Comparison of ENCODE assay signal across 21 cellular contexts in the genomic region with DNA sequence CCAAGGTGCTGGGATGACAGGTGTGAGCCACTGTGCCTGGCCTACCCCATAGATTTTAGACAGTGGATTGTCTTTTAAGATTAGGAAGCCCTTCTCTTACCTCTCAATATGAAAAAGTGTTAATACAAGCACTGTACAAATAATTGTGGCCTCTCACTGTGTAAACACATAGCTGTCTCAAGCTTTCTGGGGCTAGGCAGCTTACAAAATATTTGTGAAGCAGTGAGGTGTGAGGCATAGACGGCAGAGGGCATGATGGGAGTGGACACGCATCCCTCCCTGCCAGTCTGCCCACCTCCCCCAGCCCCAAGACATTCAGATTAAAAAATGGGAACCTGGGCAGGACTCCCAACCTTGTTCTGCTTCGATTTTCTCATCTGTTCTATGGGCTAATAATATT. TPM values are rescaled to one million over a fixed set of nuclear protein-coding genes. Genes with fewer than 3 reads are reported as not detected.
DNase-seq lines count a peak whose midpoint lies in the region; ATAC-seq, FAIRE-seq and TF ChIP-seq lines count a peak whose summit lies in the region.
"Had no signal": no experiment of that assay in that cellular context is flagged by ENCODE, and none has a peak within 500 bp of the region (broad histone marks: within the 10 kb centered on the region; RNA-seq: fewer than 3 reads in every experiment).

No MANE protein-coding gene starts in this region.

- no peak overlapping the region for H4K91ac ChIP-seq in trophoblast cell (ENCODE audit: low read depth, low read length)

- no peak for DNase-seq in adipocyte (ENCODE audit: low read depth)
- no peak for DNase-seq in left lung
- no peak for DNase-seq in activated naive CD4-positive, alpha-beta T cell treated with anti-CD3 and anti-CD28 coated beads, Interleukin-2, amount 10 ng/mL, durations not matched to agents 7 days and 5 days
- DNase-seq in NCI-H1105 treated with DMSO at 0.1 percent for 48 hours (lab: John Stamatoyannopoulos, UW) = no peak
- DNase-seq in GM19239 (ENCODE audit: insufficient read length, low spot score) = no peak
- DNase-seq in trophoblast cell = no peak
- DNase-seq: CD4-positive, alpha-beta T cell; COR-L47; DND-41; GOT3; HCEC 1CT; KG1; NCI-H1092; NCI-H1436 treated with DMSO at 0.1 percent for 48 hours; NCI-H1930; PC-9; RPMI8226; SHP77 had no signal

- H3K36me3 Mint-ChIP-seq in activated naive CD4-positive, alpha-beta T cell treated with anti-CD3 and anti-CD28 coated beads, Interleukin-2, amount 10 ng/mL, durations not matched to agents 7 days and 5 days = peaks cover 37% of the 10 kb centered on the region

- H3K4me1 ChIP-seq in adipocyte (ENCODE audit: control insufficient read depth, insufficient read depth, low read length) (peaks cover 33% of the 10 kb centered on the region), left lung (peaks cover 8 to 17% of the 10 kb centered on the region in 2 donors), rectal smooth muscle tissue (ENCODE audit: control insufficient read depth, insufficient read depth, low read length) (no peaks in the 10 kb centered on the region), trophoblast cell (ENCODE audit: control insufficient read depth in 1 of 2, insufficient read depth in 2 of 2, low read length in 2 of 2) (no peaks in the 10 kb centered on the region)
- H3K4me1 ChIP-seq: BLaER1 had no signal

- no peak overlapping the region for H2AFZ ChIP-seq in trophoblast cell (ENCODE audit: insufficient read depth, low read length, poor library complexity)
- H2AFZ ChIP-seq: PC-9 had no signal

- no peak overlapping the region for H3K4me3 Mint-ChIP-seq in activated naive CD4-positive, alpha-beta T cell treated with anti-CD3 and anti-CD28 coated beads, Interleukin-2, amount 10 ng/mL, durations not matched to agents 7 days and 5 days
- H3K4me3 Mint-ChIP-seq: CD4-positive, alpha-beta T cell had no signal

- H3K9ac ChIP-seq in adipocyte (ENCODE audit: low read length) = peak overlapping the region; percentile 49
- H3K9ac ChIP-seq in rectal smooth muscle tissue (ENCODE audit: low read length) = no peak overlapping the region
- no peak overlapping the region for H3K9ac ChIP-seq in trophoblast cell (ENCODE audit: low read length)
- H3K9ac ChIP-seq: BLaER1 had no signal

- no CpG with 5 or more reads among the region's 3 CpGs for WGBS in trophoblast cell (ENCODE audit: extremely low coverage, insufficient coverage, insufficient read length)

- H4K8ac ChIP-seq in trophoblast cell (ENCODE audit: low read depth, low read length) = no peak overlapping the region

- no peak overlapping the region for H2BK5ac ChIP-seq in trophoblast cell (ENCODE audit: low read depth, low read length, poor library complexity)

- H3K23ac ChIP-seq in trophoblast cell (ENCODE audit: low read length) = no peak overlapping the region

- FAIRE-seq in GM19239 (lab: Jason Lieb, UNC) = no peak
- FAIRE-seq: GM12891 had no signal

- intact Hi-C loops in left lung (cut with DNase I) = no loop called here

- H3K27ac ChIP-seq in left lung = no peak overlapping the region
- peak overlapping the region; percentile 22 for H3K27ac ChIP-seq in rectal smooth muscle tissue (ENCODE audit: low read depth, low read length)
- no peak overlapping the region for H3K27ac ChIP-seq in trophoblast cell (ENCODE audit: low read depth, low read length)
- H3K27ac ChIP-seq: BLaER1, PC-9 had no signal

- H3K27me3 ChIP-seq in adipocyte (replicated peaks; ENCODE audit: control insufficient read depth, insufficient read depth, low read length) (no peaks in the 10 kb centered on the region), left lung (no peaks in the 10 kb centered on the region), rectal smooth muscle tissue (ENCODE audit: control insufficient read depth, insufficient read depth, low read length) (no peaks in the 10 kb centered on the region), trophoblast cell (ENCODE audit: insufficient read depth, low read length) (no peaks in the 10 kb centered on the region)
- H3K27me3 ChIP-seq: BLaER1 had no signal

- no peak overlapping the region for H2BK12ac ChIP-seq in trophoblast cell (ENCODE audit: low read length)

- H3K27ac Mint-ChIP-seq in activated naive CD4-positive, alpha-beta T cell treated with anti-CD3 and anti-CD28 coated beads, Interleukin-2, amount 10 ng/mL, durations not matched to agents 7 days and 5 days = no peak overlapping the region
- H3K27ac Mint-ChIP-seq: CD4-positive, alpha-beta T cell had no signal

- TF ChIP-seq CTCF in left lung (IDR thresholded peaks at IDR 0.05) = no peak

- no peaks in the 10 kb centered on the region for H3K9me3 Mint-ChIP-seq in activated naive CD4-positive, alpha-beta T cell treated with anti-CD3 and anti-CD28 coated beads, Interleukin-2, amount 10 ng/mL, durations not matched to agents 7 days and 5 days
- H3K9me3 Mint-ChIP-seq: CD4-positive, alpha-beta T cell had no signal

- H3K36me3 ChIP-seq in adipocyte (ENCODE audit: control insufficient read depth, insufficient read depth, low read length, severe bottlenecking) (peaks cover 39% of the 10 kb centered on the region), left lung (peaks cover 0 to 82% of the 10 kb centered on the region in 2 donors), rectal smooth muscle tissue (ENCODE audit: control insufficient read depth, insufficient read depth, low read length) (peaks cover 10% of the 10 kb centered on the region), trophoblast cell (ENCODE audit: control insufficient read depth in 1 of 2, insufficient read depth in 2 of 2, low read length in 2 of 2) (no peaks in the 10 kb centered on the region)
- H3K36me3 ChIP-seq: BLaER1 had no signal

- H2AK5ac ChIP-seq in trophoblast cell (ENCODE audit: low read length) = no peak overlapping the region

- no peaks in the 10 kb centered on the region for H3K27me3 Mint-ChIP-seq in activated naive CD4-positive, alpha-beta T cell treated with anti-CD3 and anti-CD28 coated beads, Interleukin-2, amount 10 ng/mL, durations not matched to agents 7 days and 5 days
- H3K27me3 Mint-ChIP-seq: CD4-positive, alpha-beta T cell had no signal

- no peak overlapping the region for H4K12ac ChIP-seq in trophoblast cell (ENCODE audit: low read depth, low read length)

- H3K4ac ChIP-seq in trophoblast cell (ENCODE audit: low read depth, low read length) = no peak overlapping the region

- H3K4me3 ChIP-seq in adipocyte (ENCODE audit: low read length) = peak overlapping the region; percentile 40
- no peak overlapping the region for H3K4me3 ChIP-seq in left lung
- H3K4me3 ChIP-seq in rectal smooth muscle tissue (ENCODE audit: low read length) = no peak overlapping the region
- H3K4me3 ChIP-seq in trophoblast cell (ENCODE audit: low read depth, low read length) = no peak overlapping the region
- H3K4me3 ChIP-seq: BLaER1, PC-9 had no signal

- CTCF ChIA-PET in activated naive CD4-positive, alpha-beta T cell treated with anti-CD3 and anti-CD28 coated beads, Interleukin-2, amount 10 ng/mL, durations not matched to agents 7 days and 5 days (lab: Charles Lee) = no interaction called here

- H3K79me2 ChIP-seq in trophoblast cell (ENCODE audit: control insufficient read depth, insufficient read depth, low read length, poor library complexity) = no peaks in the 10 kb centered on the region

- H3K79me1 ChIP-seq in trophoblast cell (ENCODE audit: low read length) = no peaks in the 10 kb centered on the region

- H2BK120ac ChIP-seq in trophoblast cell (ENCODE audit: insufficient read depth, low read length, poor library complexity) = no peak overlapping the region

- H3K9me3 ChIP-seq in adipocyte (ENCODE audit: control insufficient read depth, low read length) (no peaks in the 10 kb centered on the region), left lung (no peaks in the 10 kb centered on the region), trophoblast cell (ENCODE audit: insufficient read depth, low read depth, low read length) (no peaks in the 10 kb centered on the region)
- H3K9me3 ChIP-seq: BLaER1 had no signal

- H3K4me1 Mint-ChIP-seq in activated naive CD4-positive, alpha-beta T cell treated with anti-CD3 and anti-CD28 coated beads, Interleukin-2, amount 10 ng/mL, durations not matched to agents 7 days and 5 days = peaks cover 6% of the 10 kb centered on the region

- ATAC-seq in left lung = peak; percentile 78

- H3K18ac ChIP-seq in trophoblast cell (ENCODE audit: low read length) = no peak overlapping the region

- no peak overlapping the region for H3K4me2 ChIP-seq in trophoblast cell (ENCODE audit: low read length)
- H3K4me2 ChIP-seq: BLaER1, PC-9 had no signal

- H3K14ac ChIP-seq in trophoblast cell (ENCODE audit: low read length) = no peak overlapping the region

RNA-seq across cellular contexts. Expression of a gene that starts 34.6 kb away (rescaled TPM):
- 100 to 1,000 TPM in 1 of 2 donors, 10 to 100 TPM in 1; 79.2 to 116 TPM for total RNA-seq in left lung
- 0.29 and 0.30 TPM in 2 replicates for polyA plus RNA-seq in trophoblast cell (2013)
